In the genomic region with DNA sequence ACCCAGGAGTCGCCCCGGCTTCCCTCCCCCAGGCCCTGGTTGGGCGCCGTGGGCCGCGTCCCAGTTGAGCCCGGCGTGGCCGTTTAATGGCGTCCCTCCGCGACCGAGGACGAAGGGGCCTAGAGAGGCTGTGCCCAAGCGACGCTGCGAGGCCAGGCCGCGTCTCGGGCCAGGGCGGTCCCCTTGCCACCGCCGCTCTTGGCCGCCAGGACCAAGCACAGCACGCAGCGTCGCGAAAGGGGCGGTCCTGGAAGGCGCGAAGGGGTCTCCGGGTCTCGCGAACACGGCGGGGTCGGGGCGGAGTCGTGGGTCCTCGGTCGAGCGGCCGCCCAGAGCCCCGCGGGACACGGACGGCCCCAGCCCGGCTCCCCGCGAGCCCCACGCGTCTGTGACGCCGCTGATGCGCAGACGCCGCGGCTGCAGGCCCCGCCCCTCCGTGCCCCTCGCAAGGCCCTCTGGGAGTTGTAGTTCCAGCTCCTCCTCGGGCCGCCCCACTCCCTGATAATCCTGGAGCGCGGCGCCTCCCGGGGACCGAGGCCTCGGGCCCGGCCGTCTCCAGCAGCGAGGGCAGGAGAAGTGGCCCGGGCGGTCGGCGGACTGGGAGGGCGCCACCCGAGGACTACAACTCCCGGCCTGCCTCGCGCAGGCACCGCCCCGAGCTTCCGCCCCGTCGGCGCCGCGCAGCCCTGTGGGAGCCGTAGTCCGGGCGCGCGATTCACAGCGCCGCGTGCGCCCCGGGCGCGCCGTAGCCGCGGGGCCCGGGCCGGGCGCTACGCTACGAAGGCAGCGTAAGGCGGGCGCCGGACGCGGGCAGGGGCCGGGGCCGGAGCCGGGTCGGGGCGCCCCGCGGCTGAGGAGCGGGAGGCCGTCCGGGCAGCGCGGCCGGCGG, we compare ENCODE assay signal across 1 cellular context.
TF ChIP-seq lines count a peak whose summit lies in the region.

A gene (plus strand): TSS at position 698 of the 889 bp plus-strand sequence. CDS start 19,127 bp downstream, outside the sequence.

TF ChIP-seq in H1, 55 proteins besides CTCF, POLR2A, EP300 and RAD21:
- TF ChIP-seq, protein P1, sequence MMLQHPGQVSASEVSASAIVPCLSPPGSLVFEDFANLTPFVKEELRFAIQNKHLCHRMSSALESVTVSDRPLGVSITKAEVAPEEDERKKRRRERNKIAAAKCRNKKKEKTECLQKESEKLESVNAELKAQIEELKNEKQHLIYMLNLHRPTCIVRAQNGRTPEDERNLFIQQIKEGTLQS (IDR thresholded peaks at IDR 0.05; ENCODE audit: insufficient read depth, low read depth, low read length): 0 out of 2 replicates have a peak, but pooled peaks have one; percentile 32
- 0 out of 4 replicates have a peak, but pooled peaks of 1 of the 2 experiments have one; percentile 22 for TF ChIP-seq SIN3A (conservative IDR thresholded peaks at IDR 0.05 in 1 of 2, IDR thresholded peaks at IDR 0.05 in 1 of 2; ENCODE audit: low read depth in 1 of 2, low read length in 2 of 2)
- TF ChIP-seq SP1 (IDR thresholded peaks at IDR 0.05; ENCODE audit: low read depth, low read length): no peak
- 0 out of 2 replicates have a peak, but pooled peaks have one; percentile 33 for TF ChIP-seq KDM5A (IDR thresholded peaks at IDR 0.05; ENCODE audit: low read length)
- TF ChIP-seq PHF8 (conservative IDR thresholded peaks at IDR 0.05; ENCODE audit: low read depth, low read length): peak; percentile 86
- peak; percentile 63 for TF ChIP-seq KDM4A (IDR thresholded peaks at IDR 0.05; ENCODE audit: low read depth, low read length, severe bottlenecking)
- TF ChIP-seq RFX5 (IDR thresholded peaks at IDR 0.05; ENCODE audit: borderline replicate concordance, low read depth, low read length): no peak
- TF ChIP-seq ASH2L (IDR thresholded peaks at IDR 0.05; ENCODE audit: low read length): peak; percentile 64
- peak; percentile 71 for TF ChIP-seq SIX5 (IDR thresholded peaks at IDR 0.05; ENCODE audit: low read depth, low read length)
- TF ChIP-seq, protein P2, sequence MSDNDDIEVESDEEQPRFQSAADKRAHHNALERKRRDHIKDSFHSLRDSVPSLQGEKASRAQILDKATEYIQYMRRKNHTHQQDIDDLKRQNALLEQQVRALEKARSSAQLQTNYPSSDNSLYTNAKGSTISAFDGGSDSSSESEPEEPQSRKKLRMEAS (IDR thresholded peaks at IDR 0.05): peak; percentile 37
- peak; percentile 77; the same call in 1 of the 2 replicates for TF ChIP-seq RBBP5 (IDR thresholded peaks at IDR 0.05; ENCODE audit: borderline replicate concordance, low read depth, low read length)
- TF ChIP-seq CHD2 (IDR thresholded peaks at IDR 0.05; ENCODE audit: low read length): no peak
- TF ChIP-seq MAFK (IDR thresholded peaks at IDR 0.05; ENCODE audit: low read depth, low read length): no peak
- TF ChIP-seq CREB1 (IDR thresholded peaks at IDR 0.05): peak; percentile 92
- TF ChIP-seq BACH1 (IDR thresholded peaks at IDR 0.05; ENCODE audit: low read length): peak; percentile 71
- TF ChIP-seq, protein P3, sequence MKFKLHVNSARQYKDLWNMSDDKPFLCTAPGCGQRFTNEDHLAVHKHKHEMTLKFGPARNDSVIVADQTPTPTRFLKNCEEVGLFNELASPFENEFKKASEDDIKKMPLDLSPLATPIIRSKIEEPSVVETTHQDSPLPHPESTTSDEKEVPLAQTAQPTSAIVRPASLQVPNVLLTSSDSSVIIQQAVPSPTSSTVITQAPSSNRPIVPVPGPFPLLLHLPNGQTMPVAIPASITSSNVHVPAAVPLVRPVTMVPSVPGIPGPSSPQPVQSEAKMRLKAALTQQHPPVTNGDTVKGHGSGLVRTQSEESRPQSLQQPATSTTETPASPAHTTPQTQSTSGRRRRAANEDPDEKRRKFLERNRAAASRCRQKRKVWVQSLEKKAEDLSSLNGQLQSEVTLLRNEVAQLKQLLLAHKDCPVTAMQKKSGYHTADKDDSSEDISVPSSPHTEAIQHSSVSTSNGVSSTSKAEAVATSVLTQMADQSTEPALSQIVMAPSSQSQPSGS (IDR thresholded peaks at IDR 0.05; ENCODE audit: low read length): no peak
- peak; percentile 94 for TF ChIP-seq FOSL1 (IDR thresholded peaks at IDR 0.05; ENCODE audit: insufficient read depth, low read depth, low read length)
- no peak for TF ChIP-seq CHD1 (IDR thresholded peaks at IDR 0.05; ENCODE audit: low read depth, low read length)
- TF ChIP-seq SP4 (IDR thresholded peaks at IDR 0.05; ENCODE audit: low read length): peak; percentile 62; the same call in 1 of the 2 replicates
- TF ChIP-seq CBX8 (IDR thresholded peaks at IDR 0.05; ENCODE audit: borderline replicate concordance, low read depth, low read length): no peak
- TF ChIP-seq JUN (IDR thresholded peaks at IDR 0.05; ENCODE audit: low read depth, low read length): no peak
- TF ChIP-seq GTF2F1 (IDR thresholded peaks at IDR 0.05; ENCODE audit: borderline replicate concordance, low read depth, low read length): no peak
TF ChIP-seq in H1: peak in this region for 13.
